Comparison of ENCODE assay signal across 8 cellular contexts in the genomic region with DNA sequence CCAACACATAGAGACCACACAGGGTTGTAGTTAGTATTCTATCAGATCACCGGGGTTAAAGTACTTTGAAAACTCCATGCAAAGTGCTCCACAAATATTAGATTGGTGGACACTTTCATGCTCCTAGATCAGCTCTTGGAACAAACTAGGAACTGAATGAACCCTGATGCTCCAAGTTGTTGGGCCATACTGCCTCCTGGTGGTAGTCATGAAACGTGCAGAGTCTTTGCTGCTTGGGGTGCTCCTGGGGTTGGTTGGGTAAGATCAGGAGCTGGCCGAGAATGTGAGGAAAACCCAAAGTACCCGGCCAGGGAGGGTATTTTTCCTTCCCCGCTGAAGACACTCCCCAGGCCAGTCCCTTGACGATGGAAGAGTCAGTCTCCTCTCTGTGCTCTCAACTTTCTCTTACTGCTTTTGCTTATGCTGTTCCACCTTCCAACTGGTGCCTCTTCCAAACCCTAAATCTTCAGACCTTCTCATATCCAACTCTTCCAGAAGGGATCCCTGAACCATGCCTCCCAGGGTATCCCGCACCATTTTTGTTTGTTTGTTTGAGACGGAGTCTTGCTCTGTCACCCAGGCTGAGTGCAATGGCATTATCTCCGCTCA. TPM values are rescaled to one million over a fixed set of nuclear protein-coding genes. Genes with fewer than 3 reads are reported as not detected.
DNase-seq lines count a peak whose midpoint lies in the region; ATAC-seq and TF ChIP-seq lines count a peak whose summit lies in the region.

No MANE protein-coding gene starts in this region.

- H3K9me3 ChIP-seq in CD8-positive, alpha-beta T cell (ENCODE audit: low read length): no peaks in the 10 kb centered on the region
- H3K9me3 ChIP-seq in HEK293 (ENCODE audit: control insufficient read depth, insufficient read depth, low read depth, low read length) (no peaks in the 10 kb centered on the region), PC-3 (ENCODE audit: low read length) (no peaks in the 10 kb centered on the region)

- no peaks in the 10 kb centered on the region for H4K20me1 ChIP-seq in PC-3 (ENCODE audit: low read length)

- POLR2A ChIA-PET in CD8-positive, alpha-beta T cell (lab: Charles Lee): interaction anchor here (0.5 to 1.6 kb wide), 3 partner anchors 147 to 328 kb away, joined by 3 to 7 read pairs (median 3); partner anchors contain the start of gene CNNM2
- POLR2A ChIA-PET in HEK293 (lab: Yijun Ruan, JAX): interaction anchor here (0.6 to 1.3 kb wide), 3 partner anchors 51 to 74 kb away, joined by 3 to 5 read pairs (median 3); no protein-coding TSS in a partner anchor
- POLR2A ChIA-PET in PC-3 (lab: Charles Lee; ENCODE audit: unreplicated experiment): no interaction called here

- TF ChIP-seq CTCF in CD8-positive, alpha-beta T cell (IDR thresholded peaks at IDR 0.05): peak; percentile 82
- TF ChIP-seq CTCF in HEK293 (tag by site-specific recombination; IDR thresholded peaks at IDR 0.05) (peak; percentile 42; the same call in 1 of the 2 replicates), PC-3 (conservative IDR thresholded peaks at IDR 0.05; ENCODE audit: low read depth, low read length) (peak; percentile 86)

- H3K4me3 ChIP-seq in CD8-positive, alpha-beta T cell (ENCODE audit: low read depth, low read length): no peak overlapping the region
- H3K4me3 ChIP-seq in HEK293 (ENCODE audit: low read depth, low read length) (no peak overlapping the region), PC-3 (ENCODE audit: low read length) (no peak overlapping the region)

- no peak overlapping the region for H3K27ac Mint-ChIP-seq in CD8-positive, alpha-beta T cell
- H3K27ac Mint-ChIP-seq in natural killer cell treated with Interleukin-12 subunit alpha and Interleukin-12 subunit beta and Interleukin-15 and Interleukin-18, amount 100 ng/mL, for 72 hours: no peak overlapping the region

- H3K27me3 Mint-ChIP-seq in CD8-positive, alpha-beta T cell (ENCODE audit: low read depth): no peaks in the 10 kb centered on the region
- peaks cover 0 to 7% of the 10 kb centered on the region in 2 donors for H3K27me3 Mint-ChIP-seq in natural killer cell treated with Interleukin-12 subunit alpha and Interleukin-12 subunit beta and Interleukin-15 and Interleukin-18, amount 100 ng/mL, for 72 hours

- 0 out of 2 replicates have a peak overlapping the region, but pooled peaks have one; percentile 33 for H2AFZ ChIP-seq in PC-3 (ENCODE audit: low read length)

- intact Hi-C loops in CD8-positive, alpha-beta T cell (cut with DNase I, micrococcal nuclease): loop anchor here (1.0 to 10.0 kb wide), 6 partner anchors 140 to 517 kb away; no protein-coding TSS in a partner anchor
- intact Hi-C loops in PC-3 (cut with micrococcal nuclease): loop anchor here (2.0 to 5.0 kb wide), 3 partner anchors 137 to 328 kb away; no protein-coding TSS in a partner anchor

- H3K27me3 ChIP-seq in CD8-positive, alpha-beta T cell (ENCODE audit: insufficient read depth, low read length): no peaks in the 10 kb centered on the region
- no peaks in the 10 kb centered on the region for H3K27me3 ChIP-seq in PC-3 (ENCODE audit: low read length)

- H3K4me3 Mint-ChIP-seq in CD8-positive, alpha-beta T cell: no peak overlapping the region
- no peak overlapping the region for H3K4me3 Mint-ChIP-seq in natural killer cell treated with Interleukin-12 subunit alpha and Interleukin-12 subunit beta and Interleukin-15 and Interleukin-18, amount 100 ng/mL, for 72 hours

- peaks cover 5% of the 10 kb centered on the region for H3K4me1 Mint-ChIP-seq in CD8-positive, alpha-beta T cell (ENCODE audit: low read depth)
- H3K4me1 Mint-ChIP-seq in natural killer cell treated with Interleukin-12 subunit alpha and Interleukin-12 subunit beta and Interleukin-15 and Interleukin-18, amount 100 ng/mL, for 72 hours (ENCODE audit: low read depth in 2 of 2): peaks cover 4 to 6% of the 10 kb centered on the region in 2 donors

- no peaks in the 10 kb centered on the region for H3K9me2 ChIP-seq in PC-3 (replicated peaks; ENCODE audit: low read length)

- H3K36me3 ChIP-seq in CD8-positive, alpha-beta T cell (ENCODE audit: insufficient read depth, low read length): no peaks in the 10 kb centered on the region
- no peaks in the 10 kb centered on the region for H3K36me3 ChIP-seq in HEK293 (ENCODE audit: control insufficient read depth in 2 of 2, insufficient read depth in 1 of 2, low read length in 2 of 2)
- H3K36me3 ChIP-seq in PC-3 (ENCODE audit: low read depth, low read length): no peaks in the 10 kb centered on the region

- H3K4me1 ChIP-seq in CD8-positive, alpha-beta T cell (ENCODE audit: insufficient read depth, low read length): no peaks in the 10 kb centered on the region
- H3K4me1 ChIP-seq in HEK293 (ENCODE audit: control insufficient read depth, insufficient read depth, low read length) (peaks cover 6% of the 10 kb centered on the region; the same call in 1 of the 2 replicates), PC-3 (ENCODE audit: insufficient read depth, low read length) (peaks cover 26% of the 10 kb centered on the region)

- peak; percentile 29 to 71 (median 55) for DNase-seq in CD8-positive, alpha-beta T cell
- peak; percentile 82 for DNase-seq in PC-3
- peak; percentile 42 for DNase-seq in activated T-cell treated with anti-CD3 and anti-CD28 coated beads for 48 hours (ENCODE audit: low read depth)
- DNase-seq in fibroblast of gingiva (ENCODE audit: low read depth): peak; percentile 73
- DNase-seq in natural killer cell treated with Interleukin-12 subunit alpha and Interleukin-12 subunit beta and Interleukin-15 and Interleukin-18, amount 100 ng/mL, for 72 hours (ENCODE audit: low spot score): peak; percentile 69
- peak; percentile 48 for DNase-seq in stimulated activated naive CD4-positive, alpha-beta T cell treated with Interleukin-2 at 50 U/mL for 16 hours (lab: John Stamatoyannopoulos, UW)

- CTCF ChIA-PET in CD8-positive, alpha-beta T cell (lab: Charles Lee): interaction anchor here (0.6 to 3.8 kb wide), 33 partner anchors 9 to 696 kb away, joined by 3 to 42 read pairs (median 4); partner anchors contain the start of genes CNNM2, CYP17A1 and NT5C2
- CTCF ChIA-PET in HEK293 (lab: Yijun Ruan, JAX) (interaction anchor here (0.6 to 2.1 kb wide), 41 partner anchors 10 to 566 kb away, joined by 3 to 13 read pairs (median 4); partner anchors contain the start of genes CNNM2, CYP17A1, INA and NT5C2), PC-3 (lab: Charles Lee) (interaction anchor here (0.5 to 1.1 kb wide), 8 partner anchors 53 to 206 kb away, joined by 3 to 8 read pairs (median 4); no protein-coding TSS in a partner anchor)

- H3K9me3 Mint-ChIP-seq in CD8-positive, alpha-beta T cell: no peaks in the 10 kb centered on the region
- H3K9me3 Mint-ChIP-seq in natural killer cell treated with Interleukin-12 subunit alpha and Interleukin-12 subunit beta and Interleukin-15 and Interleukin-18, amount 100 ng/mL, for 72 hours: no peaks in the 10 kb centered on the region

- H3K27ac ChIP-seq in CD8-positive, alpha-beta T cell (ENCODE audit: low read depth, low read length): no peak overlapping the region
- H3K27ac ChIP-seq in HEK293 (ENCODE audit: extremely low read depth, low read depth, low read length): no peak overlapping the region
- H3K27ac ChIP-seq in PC-3 (ENCODE audit: low read length): no peak overlapping the region

- H3F3A ChIP-seq in PC-3 (ENCODE audit: low read length, unreplicated experiment): peaks cover 4% of the 10 kb centered on the region

- H3K79me2 ChIP-seq in PC-3 (ENCODE audit: low read length): no peaks in the 10 kb centered on the region

- H3K4me2 ChIP-seq in PC-3 (ENCODE audit: low read length): no peak overlapping the region

- no peaks in the 10 kb centered on the region for H3K36me3 Mint-ChIP-seq in CD8-positive, alpha-beta T cell
- H3K36me3 Mint-ChIP-seq in natural killer cell treated with Interleukin-12 subunit alpha and Interleukin-12 subunit beta and Interleukin-15 and Interleukin-18, amount 100 ng/mL, for 72 hours: no peaks in the 10 kb centered on the region

- no peak overlapping the region for H3K9ac ChIP-seq in PC-3 (ENCODE audit: low read length)

- no TSS peak for BruUV-seq in PC-3 (replicated peaks; lab: Mats Ljungman, UMichigan)

- peak; percentile 49 for ATAC-seq in CD8-positive, alpha-beta T cell
- ATAC-seq in PC-3 (peak; percentile 14; the same call in 1 of the 2 replicates), GM18502 (IDR thresholded peaks at IDR 0.05; ENCODE audit: poor library complexity, unreplicated experiment) (no peak)
- peak; percentile 65 to 78 for ATAC-seq in natural killer cell treated with Interleukin-12 subunit alpha and Interleukin-12 subunit beta and Interleukin-15 and Interleukin-18, amount 100 ng/mL, for 72 hours

TF ChIP-seq in HEK293, 187 proteins besides CTCF, POLR2A, EP300 and RAD21 (continues in another document):
- TF ChIP-seq ZNF654 (tag by site-specific recombination; IDR thresholded peaks at IDR 0.05; ENCODE audit: low read depth) (peak; percentile 71), ZBTB17 (tag by site-specific recombination; IDR thresholded peaks at IDR 0.05) (peak; percentile 47), ZNF394 (tag by site-specific recombination; IDR thresholded peaks at IDR 0.05; ENCODE audit: borderline replicate concordance) (0 out of 2 replicates have a peak, but pooled peaks have one; percentile 23)

RNA-seq across cellular contexts. Expression of gene RPEL1, which starts 0.9 kb away (rescaled TPM):
- total RNA-seq in CD8-positive, alpha-beta T cell: not detected
- total RNA-seq in PC-3 (2014; rRNA removed): not detected in 2 replicates
- total RNA-seq in natural killer cell treated with Interleukin-12 subunit alpha and Interleukin-12 subunit beta and Interleukin-15 and Interleukin-18, amount 100 ng/mL, for 72 hours: not detected

RNA-seq across cellular contexts. Expression of gene INA, which starts 32.2 kb away (rescaled TPM):
- total RNA-seq in CD8-positive, alpha-beta T cell: not detected
- not detected in 2 replicates for total RNA-seq in PC-3 (2014; rRNA removed)
- total RNA-seq in natural killer cell treated with Interleukin-12 subunit alpha and Interleukin-12 subunit beta and Interleukin-15 and Interleukin-18, amount 100 ng/mL, for 72 hours: under 1 TPM in 1 of 2 donors, not detected in 1; 0.14 TPM

RNA-seq across cellular contexts. Expression of gene NT5C2, which starts 51.7 kb away (rescaled TPM):
- 10 to 100 TPM; 50.5 to 54.6 TPM for total RNA-seq in CD8-positive, alpha-beta T cell
- total RNA-seq in PC-3 (2014; rRNA removed): 48.3 and 74.6 TPM in 2 replicates
- 10 to 100 TPM; 60.2 to 75.0 TPM for total RNA-seq in natural killer cell treated with Interleukin-12 subunit alpha and Interleukin-12 subunit beta and Interleukin-15 and Interleukin-18, amount 100 ng/mL, for 72 hours
